In the genomic region with DNA sequence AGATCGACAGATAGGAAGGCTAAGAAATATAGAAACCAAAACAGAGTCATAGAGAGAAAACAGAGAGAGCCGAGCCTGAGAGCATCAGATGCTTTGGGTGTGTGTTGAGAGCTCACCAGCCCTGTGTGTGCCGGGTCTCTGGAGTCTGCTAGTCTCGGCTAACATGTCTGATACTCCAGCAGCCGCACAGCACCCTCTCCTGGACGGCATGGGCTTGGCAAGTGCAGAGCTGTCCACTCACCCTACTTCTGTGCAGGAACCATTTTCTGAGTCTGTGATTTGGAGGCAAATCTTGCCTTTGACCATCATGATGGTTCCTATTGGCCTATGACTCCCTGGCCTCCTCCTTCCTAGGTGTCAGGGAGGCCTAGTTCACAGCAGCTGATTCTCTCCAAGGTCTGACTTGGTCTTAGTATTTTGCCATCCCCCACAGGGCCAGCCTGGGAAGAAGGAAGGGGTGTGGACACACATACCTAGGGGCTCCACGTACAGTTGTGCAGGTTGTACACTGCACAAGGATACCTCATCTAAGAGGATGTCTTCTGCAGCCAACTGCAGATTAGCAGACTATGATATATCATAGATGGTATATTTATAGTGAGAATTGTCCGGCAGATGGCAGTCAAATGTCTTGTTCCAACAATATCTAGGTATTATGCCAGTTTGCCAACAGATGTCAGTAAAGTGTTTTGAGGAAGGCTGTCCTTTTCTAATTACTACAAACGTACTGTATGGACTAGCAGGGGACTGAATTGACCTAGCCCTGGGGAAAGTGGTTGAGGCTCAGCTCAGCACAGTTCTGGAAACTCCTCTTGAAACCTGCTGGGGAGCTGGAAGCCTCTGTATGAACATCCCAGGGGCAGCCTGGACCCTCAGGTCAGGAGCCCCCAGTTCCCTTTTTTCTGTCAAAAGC, we compare ENCODE assay signal across 8 cellular contexts. TPM values are rescaled to one million over a fixed set of nuclear protein-coding genes. Genes with fewer than 3 reads are reported as not detected.
A peak's percentile ranks its signal among the peaks of the same experiment; 100 is the strongest.
DNase-seq lines count a peak whose midpoint lies in the region; ATAC-seq and TF ChIP-seq lines count a peak whose summit lies in the region.

No MANE protein-coding gene starts in this region.

- H3K27ac ChIP-seq in transverse colon = peak overlapping the region; percentile 30 to 45 (median 42)

- TF ChIP-seq CTCF in GM10266 (IDR thresholded peaks at IDR 0.05; ENCODE audit: control insufficient read depth, insufficient read depth, low read depth, missing control alignments) (peak; percentile 92), transverse colon (IDR thresholded peaks at IDR 0.05) (peak; percentile 83 to 93 (median 89))

- no peaks in the 10 kb centered on the region for H3K9me3 ChIP-seq in transverse colon

- peaks cover 0 to 19% (median 8%) of the 10 kb centered on the region in 4 donors for H3K4me1 ChIP-seq in transverse colon

- peak; percentile 91 for DNase-seq in GM10266 (ENCODE audit: extremely low spot score)
- DNase-seq in NCI-H1092 (lab: John Stamatoyannopoulos, UW) = peak; percentile 84
- peak; percentile 89 for DNase-seq in SK-N-DZ (ENCODE audit: low spot score)
- DNase-seq in activated naive CD4-positive, alpha-beta T cell treated with Interleukin-2 at 50 U/mL for 16 hours = peak; percentile 91
- peak; percentile 88 for DNase-seq in glomerular visceral epithelial cell (ENCODE audit: extremely low spot score)
- DNase-seq in pons (ENCODE audit: low spot score) = peak; percentile 95
- peak; percentile 92 for DNase-seq in transverse colon

- in situ Hi-C loops in transverse colon (cut with MboI; ENCODE audit: low pct_ligation_motif_present in 1 of 4, low pct_unique_long_range_greater_than_20kb in 1 of 4, low sequenced_read_pairs in 3 of 4) = loop anchor here (10.0 to 25.0 kb wide), 4 partner anchors 131 to 256 kb away; a partner anchor contains a TSS

- intact Hi-C loops in transverse colon (cut with DNase I; ENCODE audit: low total_unique reads) = loop anchor here (5.0 kb wide), 1 partner anchor 36 kb away; no protein-coding TSS in a partner anchor

- no peaks in the 10 kb centered on the region for H3K27me3 ChIP-seq in transverse colon

- no peak overlapping the region for H3K4me3 ChIP-seq in transverse colon

- WGBS in transverse colon (ENCODE audit: low coverage in 1 of 2), 2 donors = 6 to 20% methylated on average over 1 to 9 of the region's 9 CpGs

- TF ChIP-seq POLR2A in transverse colon (IDR thresholded peaks at IDR 0.05) = no peak

- H3K36me3 ChIP-seq in transverse colon = no peaks in the 10 kb centered on the region

- peak; percentile 84 for ATAC-seq in HG02623 (IDR thresholded peaks at IDR 0.05; ENCODE audit: unreplicated experiment)

- no peak for TF ChIP-seq EP300 in transverse colon (IDR thresholded peaks at IDR 0.05; ENCODE audit: low read depth)

RNA-seq across cellular contexts. Expression of a gene that starts 13.0 kb away (rescaled TPM):
- polyA plus RNA-seq in SK-N-DZ (2014; cell fraction: cytosol; rRNA removed) = not detected in 2 replicates
- polyA plus RNA-seq in SK-N-DZ (2014; cell fraction: nucleus; rRNA removed) = not detected in 2 replicates
- 10 to 100 TPM; 13.1 to 46.4 (median 29.6) TPM for total RNA-seq in transverse colon

RNA-seq across cellular contexts. Expression of a gene that starts 32.4 kb away (rescaled TPM):
- polyA plus RNA-seq in SK-N-DZ (2014; cell fraction: cytosol; rRNA removed) = 215 and 251 TPM in 2 replicates
- polyA plus RNA-seq in SK-N-DZ (2014; cell fraction: nucleus; rRNA removed) = 349 and 390 TPM in 2 replicates
- total RNA-seq in transverse colon = 100 to 1,000 TPM; 123 to 190 (median 152) TPM
